In genomic region chr12:118358607-118359540, GRCh38 we compare ENCODE assay signal across 10 cellular contexts. TPM values are rescaled to one million over a fixed set of nuclear protein-coding genes. Genes with fewer than 3 reads are reported as not detected.
DNase-seq lines count a peak whose midpoint lies in the region; ATAC-seq and TF ChIP-seq lines count a peak whose summit lies in the region.
"Had no signal": no experiment of that assay in that cellular context is flagged by ENCODE, and none has a peak within 500 bp of the region (broad histone marks: within the 10 kb centered on the region; RNA-seq: fewer than 3 reads in every experiment).

No MANE protein-coding gene starts in this region.

- TF ChIP-seq EP300 in stomach (IDR thresholded peaks at IDR 0.05): no peak

- no peaks in the 10 kb centered on the region for H4K20me1 ChIP-seq in OCI-LY7 (ENCODE audit: insufficient read depth, low read length)

- H3K4me3 Mint-ChIP-seq in activated CD8-positive, alpha-beta memory T cell treated with anti-CD3 and anti-CD28 coated beads, Interleukin-2, amount 10 ng/mL, durations not matched to agents 7 days and 5 days: peak overlapping the region; percentile 89

- peak overlapping the region; percentile 93 for H2AFZ ChIP-seq in OCI-LY7 (ENCODE audit: low read length)

- POLR2A ChIA-PET in OCI-LY7 (lab: Charles Lee): interaction anchor here (0.5 to 3.6 kb wide), 17 partner anchors 11 to 481 kb away, joined by 3 to 22 read pairs (median 4); partner anchors contain the start of genes PEBP1, SUDS3 and TAOK3

- H3K9me3 ChIP-seq in OCI-LY7 (ENCODE audit: low read length) (peaks cover 21% of the 10 kb centered on the region), stomach (no peaks in the 10 kb centered on the region), HAP-1 (no peaks in the 10 kb centered on the region)
- H3K9me3 ChIP-seq in effector memory CD4-positive, alpha-beta T cell (ENCODE audit: control insufficient read depth, low read length): no peaks in the 10 kb centered on the region
- H3K9me3 ChIP-seq: heart right ventricle had no signal

- CTCF ChIA-PET in activated CD8-positive, alpha-beta memory T cell treated with anti-CD3 and anti-CD28 coated beads, Interleukin-2, amount 10 ng/mL, durations not matched to agents 7 days and 5 days (lab: Charles Lee): interaction anchor here (0.6 to 9.5 kb wide), 12 partner anchors 8 to 238 kb away, joined by 3 to 97 read pairs (median 6); partner anchors contain the start of genes PEBP1, SUDS3 and TAOK3
- CTCF ChIA-PET in OCI-LY7 (lab: Charles Lee; ENCODE audit: unreplicated experiment): no interaction called here

- no peaks in the 10 kb centered on the region for H3K27me3 Mint-ChIP-seq in activated CD8-positive, alpha-beta memory T cell treated with anti-CD3 and anti-CD28 coated beads, Interleukin-2, amount 10 ng/mL, durations not matched to agents 7 days and 5 days

- no peaks in the 10 kb centered on the region for H3K9me2 ChIP-seq in OCI-LY7 (ENCODE audit: insufficient read depth, low read length)

- H3K4me2 ChIP-seq in OCI-LY7 (ENCODE audit: low read length): peak overlapping the region; percentile 92

- no peak for TF ChIP-seq POLR2A in stomach (IDR thresholded peaks at IDR 0.05)

- H3K4me3 ChIP-seq in OCI-LY7 (ENCODE audit: low read depth, low read length, poor library complexity, severe bottlenecking) (peak overlapping the region; percentile 75), stomach (peak overlapping the region in 3 of 4 donors; percentile 10 to 35 (median 28)), HAP-1 (no peak overlapping the region)
- peak overlapping the region; percentile 52 for H3K4me3 ChIP-seq in effector memory CD4-positive, alpha-beta T cell (ENCODE audit: insufficient read depth, low read depth, low read length, poor library complexity, severe bottlenecking)

- peaks cover 35% of the 10 kb centered on the region for H3K4me1 Mint-ChIP-seq in activated CD8-positive, alpha-beta memory T cell treated with anti-CD3 and anti-CD28 coated beads, Interleukin-2, amount 10 ng/mL, durations not matched to agents 7 days and 5 days

- H3K27ac ChIP-seq in OCI-LY7 (ENCODE audit: low read depth, low read length, poor library complexity, severe bottlenecking) (peak overlapping the region; percentile 70), stomach (peak overlapping the region in 4 of 5 donors; percentile 52 to 84 (median 60))
- H3K27ac ChIP-seq in effector memory CD4-positive, alpha-beta T cell (ENCODE audit: insufficient read depth, low read length, poor library complexity, severe bottlenecking): peak overlapping the region; percentile 60

- intact Hi-C loops in OCI-LY7 (cut with micrococcal nuclease; ENCODE audit: unreplicated experiment): no loop called here
- intact Hi-C loops in stomach (cut with DNase I; ENCODE audit: low total_unique reads): no loop called here

- peaks cover 19% of the 10 kb centered on the region for H3K36me3 Mint-ChIP-seq in activated CD8-positive, alpha-beta memory T cell treated with anti-CD3 and anti-CD28 coated beads, Interleukin-2, amount 10 ng/mL, durations not matched to agents 7 days and 5 days

- in situ Hi-C loops in HAP-1 (cut with MboI; ENCODE audit: low sequenced_read_pairs): no loop called here

- ATAC-seq in activated CD8-positive, alpha-beta memory T cell treated with anti-CD3 and anti-CD28 coated beads, Interleukin-2, amount 10 ng/mL, durations not matched to agents 7 days and 5 days: peak; percentile 40
- no peak for ATAC-seq in HG03025 (IDR thresholded peaks at IDR 0.05; ENCODE audit: low FRiP score, unreplicated experiment)

- H3K79me2 ChIP-seq in OCI-LY7 (ENCODE audit: insufficient read depth, low read depth, low read length): peaks cover 60% of the 10 kb centered on the region

- H3K27ac Mint-ChIP-seq in activated CD8-positive, alpha-beta memory T cell treated with anti-CD3 and anti-CD28 coated beads, Interleukin-2, amount 10 ng/mL, durations not matched to agents 7 days and 5 days: peak overlapping the region; percentile 93

- H3K9me3 Mint-ChIP-seq in activated CD8-positive, alpha-beta memory T cell treated with anti-CD3 and anti-CD28 coated beads, Interleukin-2, amount 10 ng/mL, durations not matched to agents 7 days and 5 days (ENCODE audit: low read depth): peaks cover 8% of the 10 kb centered on the region

- DNase-seq in activated CD8-positive, alpha-beta memory T cell treated with anti-CD3 and anti-CD28 coated beads, Interleukin-2, amount 10 ng/mL, durations not matched to agents 7 days and 5 days: no peak
- no peak for DNase-seq in activated CD8-positive, alpha-beta memory T cell treated with anti-CD3 and anti-CD28 coated beads, Interleukin-2, amount 50 U/mL, for 48 hours
- DNase-seq in OCI-LY7 (ENCODE audit: low spot score): peak; percentile 50
- no peak for DNase-seq in effector memory CD4-positive, alpha-beta T cell
- DNase-seq in stomach: no peak
- DNase-seq in HAP-1 (ENCODE audit: low spot score in 2 of 2): no peak
- DNase-seq in NCI-H187 treated with DMSO at 0.1 percent for 48 hours (lab: John Stamatoyannopoulos, UW): no peak
- DNase-seq: heart right ventricle, NCI-H1436 treated with DMSO at 0.1 percent for 48 hours had no signal

- TF ChIP-seq CTCF in OCI-LY7 (conservative IDR thresholded peaks at IDR 0.05; ENCODE audit: low read length) (no peak), stomach (IDR thresholded peaks at IDR 0.05) (no peak)

- H3K4me1 ChIP-seq in OCI-LY7 (ENCODE audit: insufficient read depth, low read length, poor library complexity, severe bottlenecking): peaks cover 30% of the 10 kb centered on the region
- H3K4me1 ChIP-seq in effector memory CD4-positive, alpha-beta T cell (ENCODE audit: control insufficient read depth, insufficient read depth, low read length, poor library complexity, severe bottlenecking): peaks cover 14% of the 10 kb centered on the region
- H3K4me1 ChIP-seq in stomach: peaks cover 21 to 61% (median 26%) of the 10 kb centered on the region in 4 donors
- peaks cover 21% of the 10 kb centered on the region for H3K4me1 ChIP-seq in HAP-1

- BruUV-seq in OCI-LY7 (replicated peaks; lab: Mats Ljungman, UMichigan): TSS peak; percentile 64

- H3K27me3 ChIP-seq in effector memory CD4-positive, alpha-beta T cell (replicated peaks; ENCODE audit: control insufficient read depth, insufficient read depth, low read length, poor library complexity, severe bottlenecking): no peaks in the 10 kb centered on the region
- H3K27me3 ChIP-seq in stomach: no peaks in the 10 kb centered on the region
- no peaks in the 10 kb centered on the region for H3K27me3 ChIP-seq in HAP-1 (ENCODE audit: low read depth)
- H3K27me3 ChIP-seq: heart right ventricle had no signal

- H3K36me3 ChIP-seq in OCI-LY7 (ENCODE audit: insufficient read depth, low read length) (peaks cover 22% of the 10 kb centered on the region), stomach (peaks cover 0 to 7% (median 2%) of the 10 kb centered on the region in 4 donors), HAP-1 (replicated peaks) (no peaks in the 10 kb centered on the region)
- peaks cover 3% of the 10 kb centered on the region for H3K36me3 ChIP-seq in effector memory CD4-positive, alpha-beta T cell (ENCODE audit: control insufficient read depth, insufficient read depth, low read length)

- 25 to 36% (median 33%) methylated on average over 8 of the region's 8 CpGs for WGBS in stomach, 5 donors

RNA-seq across cellular contexts. Expression of gene TAOK3, which starts 13.8 kb away (rescaled TPM):
- total RNA-seq in activated CD8-positive, alpha-beta memory T cell treated with anti-CD3 and anti-CD28 coated beads, Interleukin-2, amount 10 ng/mL, durations not matched to agents 7 days and 5 days: 10 to 100 TPM; 60.5 to 64.9 TPM
- 30.7 and 48.4 TPM in 2 replicates for total RNA-seq in OCI-LY7 (2014; rRNA removed; shearing (Covaris generic))
- total RNA-seq in OCI-LY7 (2022) (56.0 and 56.9 TPM in 2 replicates), stomach (100 to 1,000 TPM in 1 of 5 donors, 10 to 100 TPM in 4; 14.2 to 131 (median 49.4) TPM)
- 10 to 100 TPM in 2 of 3 donors, 1 to 10 TPM in 1; 7.5 to 12.3 (median 11.6) TPM for polyA plus RNA-seq in stomach

RNA-seq across cellular contexts. Expression of gene SUDS3, which starts 17.5 kb away (rescaled TPM):
- total RNA-seq in activated CD8-positive, alpha-beta memory T cell treated with anti-CD3 and anti-CD28 coated beads, Interleukin-2, amount 10 ng/mL, durations not matched to agents 7 days and 5 days: 10 to 100 TPM; 22.6 to 26.5 TPM
- total RNA-seq in OCI-LY7 (2014; rRNA removed; shearing (Covaris generic)): 33.8 and 34.4 TPM in 2 replicates
- total RNA-seq in OCI-LY7 (2022) (39.1 and 45.2 TPM in 2 replicates), stomach (100 to 1,000 TPM in 1 of 5 donors, 10 to 100 TPM in 4; 22.6 to 122 (median 71.8) TPM)
- 10 to 100 TPM; 10.8 to 15.4 (median 11.5) TPM for polyA plus RNA-seq in stomach
